In the genomic region with DNA sequence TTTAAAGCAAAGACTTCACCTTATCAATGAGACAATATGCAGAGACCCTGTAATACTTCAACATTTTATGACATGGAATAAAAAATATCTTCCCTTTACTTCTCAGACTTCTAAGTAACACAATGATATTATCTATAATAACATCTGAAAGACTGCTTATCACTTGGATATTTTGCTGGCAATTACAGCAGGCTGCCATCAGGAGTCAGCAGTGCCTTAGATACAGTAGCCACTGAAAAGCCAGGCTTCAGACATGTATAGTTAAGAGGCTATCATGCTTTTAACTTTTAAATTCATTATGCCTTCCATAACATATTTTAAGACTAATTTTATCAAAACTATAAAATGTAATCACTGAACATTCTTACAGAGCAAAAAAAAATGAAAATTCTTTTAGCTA, we compare ENCODE assay signal across 1 cellular context.
TF ChIP-seq lines count a peak whose summit lies in the region.

No MANE protein-coding gene starts in this region.

TF ChIP-seq in WTC11, 78 proteins besides CTCF, POLR2A, EP300 and RAD21 (continued from another document):
- TF ChIP-seq, protein P1, sequence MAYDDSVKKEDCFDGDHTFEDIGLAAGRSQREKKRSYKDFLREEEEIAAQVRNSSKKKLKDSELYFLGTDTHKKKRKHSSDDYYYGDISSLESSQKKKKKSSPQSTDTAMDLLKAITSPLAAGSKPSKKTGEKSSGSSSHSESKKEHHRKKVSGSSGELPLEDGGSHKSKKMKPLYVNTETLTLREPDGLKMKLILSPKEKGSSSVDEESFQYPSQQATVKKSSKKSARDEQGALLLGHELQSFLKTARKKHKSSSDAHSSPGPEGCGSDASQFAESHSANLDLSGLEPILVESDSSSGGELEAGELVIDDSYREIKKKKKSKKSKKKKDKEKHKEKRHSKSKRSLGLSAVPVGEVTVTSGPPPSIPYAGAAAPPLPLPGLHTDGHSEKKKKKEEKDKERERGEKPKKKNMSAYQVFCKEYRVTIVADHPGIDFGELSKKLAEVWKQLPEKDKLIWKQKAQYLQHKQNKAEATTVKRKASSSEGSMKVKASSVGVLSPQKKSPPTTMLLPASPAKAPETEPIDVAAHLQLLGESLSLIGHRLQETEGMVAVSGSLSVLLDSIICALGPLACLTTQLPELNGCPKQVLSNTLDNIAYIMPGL (CRISPR knock-in tag; IDR thresholded peaks at IDR 0.05): no peak
- no peak for TF ChIP-seq ZNF671 (CRISPR knock-in tag; IDR thresholded peaks at IDR 0.05)
- TF ChIP-seq, protein P2, sequence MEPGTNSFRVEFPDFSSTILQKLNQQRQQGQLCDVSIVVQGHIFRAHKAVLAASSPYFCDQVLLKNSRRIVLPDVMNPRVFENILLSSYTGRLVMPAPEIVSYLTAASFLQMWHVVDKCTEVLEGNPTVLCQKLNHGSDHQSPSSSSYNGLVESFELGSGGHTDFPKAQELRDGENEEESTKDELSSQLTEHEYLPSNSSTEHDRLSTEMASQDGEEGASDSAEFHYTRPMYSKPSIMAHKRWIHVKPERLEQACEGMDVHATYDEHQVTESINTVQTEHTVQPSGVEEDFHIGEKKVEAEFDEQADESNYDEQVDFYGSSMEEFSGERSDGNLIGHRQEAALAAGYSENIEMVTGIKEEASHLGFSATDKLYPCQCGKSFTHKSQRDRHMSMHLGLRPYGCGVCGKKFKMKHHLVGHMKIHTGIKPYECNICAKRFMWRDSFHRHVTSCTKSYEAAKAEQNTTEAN (CRISPR knock-in tag; IDR thresholded peaks at IDR 0.05): no peak
- no peak for TF ChIP-seq USF2 (CRISPR knock-in tag; IDR thresholded peaks at IDR 0.05)
- TF ChIP-seq, protein P3, sequence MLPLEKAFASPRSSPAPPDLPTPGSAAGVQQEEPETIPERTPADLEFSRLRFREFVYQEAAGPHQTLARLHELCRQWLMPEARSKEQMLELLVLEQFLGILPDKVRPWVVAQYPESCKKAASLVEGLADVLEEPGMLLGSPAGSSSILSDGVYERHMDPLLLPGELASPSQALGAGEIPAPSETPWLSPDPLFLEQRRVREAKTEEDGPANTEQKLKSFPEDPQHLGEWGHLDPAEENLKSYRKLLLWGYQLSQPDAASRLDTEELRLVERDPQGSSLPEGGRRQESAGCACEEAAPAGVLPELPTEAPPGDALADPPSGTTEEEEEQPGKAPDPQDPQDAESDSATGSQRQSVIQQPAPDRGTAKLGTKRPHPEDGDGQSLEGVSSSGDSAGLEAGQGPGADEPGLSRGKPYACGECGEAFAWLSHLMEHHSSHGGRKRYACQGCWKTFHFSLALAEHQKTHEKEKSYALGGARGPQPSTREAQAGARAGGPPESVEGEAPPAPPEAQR (CRISPR knock-in tag; IDR thresholded peaks at IDR 0.05): no peak
- TF ChIP-seq ATF1 (CRISPR knock-in tag; IDR thresholded peaks at IDR 0.05): no peak
- TF ChIP-seq, protein P4, sequence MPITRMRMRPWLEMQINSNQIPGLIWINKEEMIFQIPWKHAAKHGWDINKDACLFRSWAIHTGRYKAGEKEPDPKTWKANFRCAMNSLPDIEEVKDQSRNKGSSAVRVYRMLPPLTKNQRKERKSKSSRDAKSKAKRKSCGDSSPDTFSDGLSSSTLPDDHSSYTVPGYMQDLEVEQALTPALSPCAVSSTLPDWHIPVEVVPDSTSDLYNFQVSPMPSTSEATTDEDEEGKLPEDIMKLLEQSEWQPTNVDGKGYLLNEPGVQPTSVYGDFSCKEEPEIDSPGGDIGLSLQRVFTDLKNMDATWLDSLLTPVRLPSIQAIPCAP (CRISPR knock-in tag; IDR thresholded peaks at IDR 0.05): no peak
- TF ChIP-seq FOXK1 (CRISPR knock-in tag; IDR thresholded peaks at IDR 0.05): no peak
